12 cellular contexts compared by ENCODE assay signal in genomic region chr3:194369522-194370279, GRCh38. TPM values are rescaled to one million over a fixed set of nuclear protein-coding genes. Genes with fewer than 3 reads are reported as not detected.
DNase-seq lines count a peak whose midpoint lies in the region; ATAC-seq, FAIRE-seq and TF ChIP-seq lines count a peak whose summit lies in the region.
"Had no signal": no experiment of that assay in that cellular context is flagged by ENCODE, and none has a peak within 500 bp of the region (broad histone marks: within the 10 kb centered on the region; RNA-seq: fewer than 3 reads in every experiment).

Gene LRRC15 (minus strand): TSS chr3:194369743. CDS start chr3:194361043, 8,700 bp downstream.

- intact Hi-C loops in body of pancreas (cut with DNase I), result no loop called here

- no peaks in the 10 kb centered on the region for H3K27me3 ChIP-seq in body of pancreas

- H3K36me3 ChIP-seq in body of pancreas (replicated peaks in 1 of 2; ENCODE audit: insufficient read depth in 1 of 2, low read depth in 2 of 2), result no peaks in the 10 kb centered on the region

- H3K4me3 ChIP-seq in A549, result no peak within 1 kb of the TSS
- no peak within 1 kb of the TSS for H3K4me3 ChIP-seq in body of pancreas

- ATAC-seq in A549 (peak; percentile 91 to 93), body of pancreas (peak; percentile 52), GM19467 (IDR thresholded peaks at IDR 0.05; ENCODE audit: unreplicated experiment) (no peak)
- no peak for ATAC-seq in effector memory CD8-positive, alpha-beta T cell (replicated peaks)

- TF ChIP-seq POLR2A in A549 (IDR thresholded peaks at IDR 0.05; ENCODE audit: low read length) (no peak), body of pancreas (IDR thresholded peaks at IDR 0.05) (no peak)

- CTCF ChIA-PET in A549 (lab: Yijun Ruan, JAX), result interaction anchor here (0.7 to 1.8 kb wide), 2 partner anchors 27 to 36 kb away, joined by 3 to 6 read pairs; no protein-coding TSS in a partner anchor

- H3K9me3 ChIP-seq in A549 (no peaks in the 10 kb centered on the region), body of pancreas (no peaks in the 10 kb centered on the region)

- no peak within 1 kb of the TSS for H3K27ac Mint-ChIP-seq in effector memory CD8-positive, alpha-beta T cell
- H3K27ac Mint-ChIP-seq: activated naive CD4-positive, alpha-beta T cell treated with anti-CD3 and anti-CD28 coated beads, Interleukin-2, amount 10 ng/mL, durations not matched to agents 7 days and 5 days had no signal

- TF ChIP-seq RAD21 in A549 (conservative IDR thresholded peaks at IDR 0.05 in 1 of 2, IDR thresholded peaks at IDR 0.05 in 1 of 2), result peak in 1 of 2 experiments; percentile 25; a peak in 1 of 5 replicates

- H3K4me1 ChIP-seq in A549 (peaks cover 6% of the 10 kb centered on the region; the same call in 1 of the 3 replicates), body of pancreas (peaks cover 3% of the 10 kb centered on the region)

- DNase-seq in A549 (ENCODE audit: low read depth in 1 of 2, low spot score in 1 of 2), result peak; percentile 27 to 35
- DNase-seq in HT1080 (ENCODE audit: low read depth), result peak; percentile 72
- DNase-seq in body of pancreas, result peak in 2 of 4 donors; percentile 17 to 22
- peak; percentile 50 for DNase-seq in iris pigment epithelial cell (ENCODE audit: low read depth)
- no peak for DNase-seq in NCI-H2196 treated with DMSO at 0.1 percent for 48 hours (lab: John Stamatoyannopoulos, UW; ENCODE audit: unreplicated experiment)
- no peak for DNase-seq in effector memory CD8-positive, alpha-beta T cell
- no peak for DNase-seq in effector CD4-positive, alpha-beta T cell
- DNase-seq: activated naive CD4-positive, alpha-beta T cell treated with anti-CD3 and anti-CD28 coated beads, Interleukin-2, amount 10 ng/mL, durations not matched to agents 7 days and 5 days; SHP77 treated with DMSO at 0.1 percent for 48 hours; stimulated activated CD4-positive, alpha-beta T cell treated with anti-CD3 and anti-CD28 coated beads, Interleukin-2, amount 100 ng/mL, for 48 hours had no signal

- TF ChIP-seq CTCF in A549 (IDR thresholded peaks at IDR 0.05) (0 out of 3 replicates have a peak, but pooled peaks have one; percentile 10), body of pancreas (IDR thresholded peaks at IDR 0.05) (no peak)

- TF ChIP-seq EP300 in A549 (IDR thresholded peaks at IDR 0.05), result no peak

- no peaks in the 10 kb centered on the region for H3K36me3 Mint-ChIP-seq in effector memory CD8-positive, alpha-beta T cell (ENCODE audit: insufficient read depth)
- H3K36me3 Mint-ChIP-seq: activated naive CD4-positive, alpha-beta T cell treated with anti-CD3 and anti-CD28 coated beads, Interleukin-2, amount 10 ng/mL, durations not matched to agents 7 days and 5 days had no signal

- peaks cover 3% of the 10 kb centered on the region in 2 donors for H3K4me1 Mint-ChIP-seq in effector memory CD8-positive, alpha-beta T cell (ENCODE audit: low read depth in 2 of 2)
- H3K4me1 Mint-ChIP-seq: activated naive CD4-positive, alpha-beta T cell treated with anti-CD3 and anti-CD28 coated beads, Interleukin-2, amount 10 ng/mL, durations not matched to agents 7 days and 5 days had no signal

- no peak for FAIRE-seq in A549 (lab: Jason Lieb, UNC)
- FAIRE-seq: islet of Langerhans had no signal

- peak within 1 kb of the TSS; percentile 62 for H3K4me2 ChIP-seq in A549

- H3K27ac ChIP-seq in A549 (peak within 1 kb of the TSS in 1 of 2 experiments; percentile 22; a peak in 1 of 6 replicates), body of pancreas (no peak within 1 kb of the TSS)

- no peak within 1 kb of the TSS for H3K4me3 Mint-ChIP-seq in effector memory CD8-positive, alpha-beta T cell
- H3K4me3 Mint-ChIP-seq: activated naive CD4-positive, alpha-beta T cell treated with anti-CD3 and anti-CD28 coated beads, Interleukin-2, amount 10 ng/mL, durations not matched to agents 7 days and 5 days had no signal

- POLR2A ChIA-PET in A549 (lab: Yijun Ruan, JAX), result no interaction called here

- no peaks in the 10 kb centered on the region for H3K9me3 Mint-ChIP-seq in effector memory CD8-positive, alpha-beta T cell
- H3K9me3 Mint-ChIP-seq: activated naive CD4-positive, alpha-beta T cell treated with anti-CD3 and anti-CD28 coated beads, Interleukin-2, amount 10 ng/mL, durations not matched to agents 7 days and 5 days had no signal

- peaks cover 51 to 83% of the 10 kb centered on the region in 2 donors for H3K27me3 Mint-ChIP-seq in effector memory CD8-positive, alpha-beta T cell

- 3% methylated on average over 18 of the region's 21 CpGs for WGBS in A549 (ENCODE audit: missing lambda C conversion rate)
- 8 to 9% methylated on average over 18 to 21 of the region's 21 CpGs for WGBS in body of pancreas, 2 donors

TF ChIP-seq in A549, 52 proteins besides CTCF, POLR2A, EP300 and RAD21:
- no peak for TF ChIP-seq ZNF302 (CRISPR knock-in tag; IDR thresholded peaks at IDR 0.05)
- TF ChIP-seq NR3C1 (IDR thresholded peaks at IDR 0.05), result no peak
- TF ChIP-seq CHD4 (IDR thresholded peaks at IDR 0.05; ENCODE audit: borderline replicate concordance), result no peak
- TF ChIP-seq ELK1 (IDR thresholded peaks at IDR 0.05; ENCODE audit: low read depth, low read length), result no peak
- no peak for TF ChIP-seq MAZ (IDR thresholded peaks at IDR 0.05; ENCODE audit: borderline replicate concordance, low read depth, low read length)
- TF ChIP-seq CHD2 (IDR thresholded peaks at IDR 0.05; ENCODE audit: low read length, partially characterized antibody), result no peak
- TF ChIP-seq SREBF2 (IDR thresholded peaks at IDR 0.05), result no peak
- no peak for TF ChIP-seq HDAC2 (IDR thresholded peaks at IDR 0.05)
- TF ChIP-seq KDM5A (IDR thresholded peaks at IDR 0.05), result no peak
- TF ChIP-seq PHF8 (IDR thresholded peaks at IDR 0.05; ENCODE audit: borderline replicate concordance, low read depth), result no peak
- no peak for TF ChIP-seq HOXB13 (CRISPR knock-in tag; IDR thresholded peaks at IDR 0.05; ENCODE audit: low read depth)
- no peak for TF ChIP-seq MAX (IDR thresholded peaks at IDR 0.05)

RNA-seq across cellular contexts. Expression of gene LRRC15, which starts in this region (rescaled TPM):
- 0.05 TPM in 2 replicates for polyA plus RNA-seq in A549 (2011; rRNA removed)
- 0.03 and 0.06 TPM in 2 replicates for polyA plus RNA-seq in A549 (2012; cell fraction: cytosol; rRNA removed)
- polyA plus RNA-seq in A549 (2012; cell fraction: nucleus; rRNA removed), result 0.05 and 0.10 TPM in 2 replicates
- 0.08 to 0.14 TPM (median 0.13 TPM) in 3 replicates for polyA plus RNA-seq in A549 (2017; fragmentation: RNase III; extraction: RNeasy Plus Mini Kit Qiagen cat#74134 plus additional on column Dnase treatment)
- not detected in 2 replicates for polyA minus RNA-seq in A549 (2011; rRNA and poly(A)+ RNA removed)
- total RNA-seq in HT1080 (2014; rRNA removed; shearing (Covaris generic)), result 0.30 and 0.40 TPM in 2 replicates
- 0.11 and 0.13 TPM in 2 replicates for polyA plus RNA-seq in HT1080 (2015; cell fraction: cytosol; rRNA removed)
- polyA plus RNA-seq in HT1080 (2015; cell fraction: nucleus; rRNA removed), result 0.32 and 0.36 TPM in 2 replicates
- total RNA-seq in body of pancreas, result under 1 TPM in 1 of 2 donors, not detected in 1; 0.26 TPM

Comparison
In these comparisons a context has a peak if more than half of its experiments do, and no peak if none do; other contexts are left out.
1. Peak in DNase-seq, ATAC-seq and H3K4me2 ChIP-seq in A549; RNA of the gene not detected or under 1 TPM.
2. Peak in DNase-seq in HT1080; RNA of the gene not detected or under 1 TPM.
3. Peak in ATAC-seq in body of pancreas; RNA of the gene not detected or under 1 TPM.